15 cellular contexts compared by ENCODE assay signal in the genomic region with DNA sequence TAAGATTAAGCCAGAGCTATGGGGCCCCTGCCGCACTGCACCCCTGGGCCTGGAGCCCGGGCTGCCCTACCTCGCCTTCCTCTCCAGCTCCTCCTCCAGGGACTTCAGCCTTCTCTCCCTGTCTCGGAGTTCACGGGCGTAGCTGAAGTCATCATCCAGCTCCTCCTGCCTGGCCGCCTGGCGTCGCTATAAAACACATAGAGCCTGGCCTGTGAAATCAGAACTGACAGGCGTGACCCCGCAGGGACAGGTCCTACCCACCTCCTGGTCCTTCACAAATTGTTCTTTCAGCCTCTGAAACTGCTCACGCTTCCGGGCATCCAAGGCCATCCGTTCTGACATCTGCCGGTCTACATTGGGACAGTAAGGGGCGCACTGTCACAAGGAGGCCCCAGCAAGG. TPM values are rescaled to one million over a fixed set of nuclear protein-coding genes. Genes with fewer than 3 reads are reported as not detected.
DNase-seq lines count a peak whose midpoint lies in the region; ATAC-seq and TF ChIP-seq lines count a peak whose summit lies in the region.
"Had no signal": no experiment of that assay in that cellular context is flagged by ENCODE, and none has a peak within 500 bp of the region (broad histone marks: within the 10 kb centered on the region; RNA-seq: fewer than 3 reads in every experiment).

No MANE protein-coding gene starts in this region.

- no peak for TF ChIP-seq CTCF in right atrium auricular region (IDR thresholded peaks at IDR 0.05)
- no peak for TF ChIP-seq CTCF in nephron progenitor cell (IDR thresholded peaks at IDR 0.05)
- TF ChIP-seq CTCF in sigmoid colon (IDR thresholded peaks at IDR 0.05) = no peak
- TF ChIP-seq CTCF in dorsolateral prefrontal cortex (IDR thresholded peaks at IDR 0.05 in 54 of 56, conservative IDR thresholded peaks at IDR 0.05 in 2 of 56; ENCODE audit: low read depth in 1 of 56, partially characterized antibody in 56 of 56) = no peak

- no peak for TF ChIP-seq POLR2A in sigmoid colon (IDR thresholded peaks at IDR 0.05)

- ATAC-seq in Right ventricle myocardium inferior (no peak), T-helper 17 cell (no peak), HG02981 (IDR thresholded peaks at IDR 0.05; ENCODE audit: unreplicated experiment) (no peak)
- ATAC-seq: GM23338 had no signal

- H3K27ac ChIP-seq in right atrium auricular region (no peak overlapping the region), sigmoid colon (no peak overlapping the region), dorsolateral prefrontal cortex (no peak overlapping the region)

- H3K4me3 Mint-ChIP-seq in T-helper 17 cell = no peak overlapping the region
- H3K4me3 Mint-ChIP-seq in nephron progenitor cell = no peak overlapping the region
- H3K4me3 Mint-ChIP-seq: B cell; CD4-positive, alpha-beta memory T cell; GM23338; H9 had no signal

- H3K4me1 Mint-ChIP-seq in T-helper 17 cell = peaks cover 8% of the 10 kb centered on the region
- peaks cover 5% of the 10 kb centered on the region for H3K4me1 Mint-ChIP-seq in nephron progenitor cell
- H3K4me1 Mint-ChIP-seq: B cell had no signal

- H3K9me3 ChIP-seq in right atrium auricular region = no peaks in the 10 kb centered on the region
- no peaks in the 10 kb centered on the region for H3K9me3 ChIP-seq in T-helper 17 cell (ENCODE audit: control insufficient read depth, low read length, poor library complexity, severe bottlenecking)
- H3K9me3 ChIP-seq in sigmoid colon = no peaks in the 10 kb centered on the region

- TF ChIP-seq EP300 in sigmoid colon (IDR thresholded peaks at IDR 0.05) = no peak

- H3K36me3 ChIP-seq in right atrium auricular region = peaks cover 78% of the 10 kb centered on the region
- H3K36me3 ChIP-seq in sigmoid colon = peaks cover 55 to 90% (median 70%) of the 10 kb centered on the region in 4 donors

- H3K27ac Mint-ChIP-seq in T-helper 17 cell (peak overlapping the region; percentile 19), nephron progenitor cell (peak overlapping the region; percentile 26)
- H3K27ac Mint-ChIP-seq: B cell, GM23338, H9 had no signal

- DNase-seq in Right ventricle myocardium inferior (ENCODE audit: missing footprints) = peak; percentile 48
- no peak for DNase-seq in right atrium auricular region (ENCODE audit: low spot score)
- no peak for DNase-seq in T-helper 17 cell
- DNase-seq in nephron progenitor cell = no peak
- DNase-seq in retina = peak; percentile 63
- no peak for DNase-seq in sigmoid colon
- no peak for DNase-seq in dorsolateral prefrontal cortex
- DNase-seq: C1 segment of cervical spinal cord; CD4-positive, alpha-beta memory T cell; DMS79 treated with DMSO at 0.1 percent for 48 hours; GDM1; H9 had no signal

- no peaks in the 10 kb centered on the region for H3K27me3 Mint-ChIP-seq in T-helper 17 cell
- H3K27me3 Mint-ChIP-seq in nephron progenitor cell (ENCODE audit: low read depth, poor library complexity) = peaks cover 7% of the 10 kb centered on the region
- H3K27me3 Mint-ChIP-seq: B cell; CD4-positive, alpha-beta memory T cell had no signal

- H3K27me3 ChIP-seq in right atrium auricular region = no peaks in the 10 kb centered on the region
- no peaks in the 10 kb centered on the region for H3K27me3 ChIP-seq in sigmoid colon
- H3K27me3 ChIP-seq in dorsolateral prefrontal cortex = no peaks in the 10 kb centered on the region

- no peaks in the 10 kb centered on the region for H3K9me3 Mint-ChIP-seq in nephron progenitor cell
- H3K9me3 Mint-ChIP-seq: GM23338 had no signal

- 93 to 95% methylated on average over 16 of the region's 16 CpGs for WGBS in sigmoid colon, 2 donors

- peaks cover 0 to 4% of the 10 kb centered on the region in 2 donors for H3K4me1 ChIP-seq in right atrium auricular region
- H3K4me1 ChIP-seq in sigmoid colon = peaks cover 0 to 13% (median 8%) of the 10 kb centered on the region in 4 donors

- intact Hi-C loops in Right ventricle myocardium inferior (cut with DNase I) = no loop called here
- intact Hi-C loops in sigmoid colon (cut with DNase I) = no loop called here
- intact Hi-C loops in dorsolateral prefrontal cortex (cut with DNase I) = no loop called here

- H3K36me3 Mint-ChIP-seq in T-helper 17 cell (ENCODE audit: low read depth) (peaks cover 2% of the 10 kb centered on the region), nephron progenitor cell (ENCODE audit: low read depth) (peaks cover 28% of the 10 kb centered on the region)

- no peak overlapping the region for H3K4me3 ChIP-seq in right atrium auricular region
- no peak overlapping the region for H3K4me3 ChIP-seq in sigmoid colon
- H3K4me3 ChIP-seq in dorsolateral prefrontal cortex = no peak overlapping the region
- H3K4me3 ChIP-seq: GM23338 had no signal

RNA-seq across cellular contexts. Expression of gene TUBGCP6, which starts 20.8 kb away (rescaled TPM):
- total RNA-seq in Right ventricle myocardium inferior = 17.5 TPM
- total RNA-seq in right atrium auricular region = 10 to 100 TPM; 19.5 to 22.1 TPM
- total RNA-seq in T-helper 17 cell = 100 to 1,000 TPM; 110 to 122 TPM
- total RNA-seq in sigmoid colon = 10 to 100 TPM; 23.5 to 67.0 (median 28.2) TPM
- 10 to 100 TPM in 1 of 3 donors, 1 to 10 TPM in 2; 4.6 to 33.4 (median 4.8) TPM for polyA plus RNA-seq in sigmoid colon
- 10 to 100 TPM; 40.5 to 94.4 (median 60.7) TPM for total RNA-seq in dorsolateral prefrontal cortex

RNA-seq across cellular contexts. Expression of gene SELENOO, which starts 23.3 kb away (rescaled TPM):
- total RNA-seq in Right ventricle myocardium inferior (15.5 TPM), right atrium auricular region (10 to 100 TPM; 18.0 to 20.0 TPM), T-helper 17 cell (10 to 100 TPM; 27.4 to 29.5 TPM), sigmoid colon (10 to 100 TPM; 17.5 to 30.2 (median 22.3) TPM), dorsolateral prefrontal cortex (10 to 100 TPM; 21.8 to 41.6 (median 30.1) TPM)
- polyA plus RNA-seq in sigmoid colon = 10 to 100 TPM; 10.2 to 26.5 (median 15.7) TPM

RNA-seq across cellular contexts. Expression of gene HDAC10, which starts 27.0 kb away (rescaled TPM):
- total RNA-seq in Right ventricle myocardium inferior (14.5 TPM), right atrium auricular region (1 to 10 TPM; 6.7 to 9.1 TPM), T-helper 17 cell (100 to 1,000 TPM in 1 of 2 donors, 10 to 100 TPM in 1; 95.5 to 105 TPM), sigmoid colon (10 to 100 TPM in 3 of 4 donors, 1 to 10 TPM in 1; 7.2 to 47.4 (median 14.9) TPM), dorsolateral prefrontal cortex (10 to 100 TPM; 20.2 to 75.9 (median 39.0) TPM)
- 10 to 100 TPM in 2 of 3 donors, 1 to 10 TPM in 1; 8.8 to 45.9 (median 12.0) TPM for polyA plus RNA-seq in sigmoid colon

RNA-seq across cellular contexts. Expression of gene MAPK12, which starts 37.4 kb away (rescaled TPM):
- total RNA-seq in Right ventricle myocardium inferior (18.2 TPM), right atrium auricular region (10 to 100 TPM in 1 of 2 donors, 1 to 10 TPM in 1; 5.0 to 13.0 TPM), T-helper 17 cell (1 to 10 TPM; 1.7 to 1.9 TPM), sigmoid colon (1 to 10 TPM; 2.5 to 10.0 (median 6.7) TPM), dorsolateral prefrontal cortex (10 to 100 TPM; 21.8 to 70.3 (median 34.7) TPM)
- 1 to 10 TPM in 2 of 3 donors, under 1 TPM in 1; 0.60 to 6.0 (median 2.1) TPM for polyA plus RNA-seq in sigmoid colon

RNA-seq across cellular contexts. Expression of gene TRABD, which starts 38.4 kb away (rescaled TPM):
- total RNA-seq in Right ventricle myocardium inferior (22.3 TPM), right atrium auricular region (10 to 100 TPM; 12.3 to 20.0 TPM), T-helper 17 cell (100 to 1,000 TPM; 141 to 158 TPM), sigmoid colon (10 to 100 TPM; 14.2 to 21.4 (median 18.2) TPM), dorsolateral prefrontal cortex (10 to 100 TPM in 119 of 120 experiments, 1 to 10 TPM in 1; 8.2 to 34.3 (median 18.0) TPM)
- polyA plus RNA-seq in sigmoid colon = 10 to 100 TPM; 24.6 to 88.1 (median 31.7) TPM

Comparison
In these comparisons a context has a peak if more than half of its experiments do, and no peak if none do; other contexts are left out.
1. DNase-seq: peak in Right ventricle myocardium inferior (single experiment) and retina (single experiment); none in right atrium auricular region (single experiment), T-helper 17 cell (0 of 3), nephron progenitor cell (single experiment), sigmoid colon (single experiment) and dorsolateral prefrontal cortex (0 of 10).